ENCODE assay signal across 6 cellular contexts in genomic region chr12:70541-70940, GRCh38. TPM values are rescaled to one million over a fixed set of nuclear protein-coding genes. Genes with fewer than 3 reads are reported as not detected.
"Had no signal": no experiment of that assay in that cellular context is flagged by ENCODE, and none has a peak within 500 bp of the region (broad histone marks: within the 10 kb centered on the region; RNA-seq: fewer than 3 reads in every experiment).

No MANE protein-coding gene starts in this region.

RNA-seq across cellular contexts. Expression of gene IQSEC3, which starts 4.0 kb away (rescaled TPM):
- total RNA-seq: OCI-LY7, PC-9, RPMI7951, SJCRH30, SJSA1, SK-MEL-5 had no signal
